8 cellular contexts compared by ENCODE assay signal in genomic region chr4:183503497-183504063, GRCh38. TPM values are rescaled to one million over a fixed set of nuclear protein-coding genes. Genes with fewer than 3 reads are reported as not detected.
DNase-seq lines count a peak whose midpoint lies in the region; ATAC-seq and TF ChIP-seq lines count a peak whose summit lies in the region.

No MANE protein-coding gene starts in this region.

- peak overlapping the region; percentile 43 for H3K27ac Mint-ChIP-seq in MCF 10A (ENCODE audit: low read depth, unreplicated experiment)
- peak overlapping the region; percentile 79 for H3K27ac Mint-ChIP-seq in mesothelial cell of epicardium

- POLR2A ChIA-PET in MCF 10A (lab: Yijun Ruan, JAX) (interaction anchor here (0.8 to 3.9 kb wide), 23 partner anchors 10 to 323 kb away, joined by 3 to 37 read pairs (median 5); partner anchors contain the start of genes CDKN2AIP, RWDD4 and TRAPPC11), HEK293T (lab: Yijun Ruan, JAX) (interaction anchor here (1.2 to 1.9 kb wide), 11 partner anchors 8 to 145 kb away, joined by 3 to 10 read pairs (median 5); no protein-coding TSS in a partner anchor)

- H3K4me1 Mint-ChIP-seq in MCF 10A (ENCODE audit: insufficient read depth, unreplicated experiment) (peaks cover 11% of the 10 kb centered on the region), mesothelial cell of epicardium (peaks cover 30% of the 10 kb centered on the region)

- DNase-seq in SIG-M5 treated with dmso at 0.1 percent for 504 hours (lab: John Stamatoyannopoulos, UW; ENCODE audit: unreplicated experiment) (peak; percentile 36), SIG-M5 (lab: John Stamatoyannopoulos, UW) (no peak), MCF 10A (ENCODE audit: unreplicated experiment) (peak; percentile 9), mesothelial cell of epicardium (ENCODE audit: low spot score in 2 of 2, unreplicated experiment in 2 of 2) (no peak), DMS153 treated with DMSO at 0.1 percent for 48 hours (lab: John Stamatoyannopoulos, UW; ENCODE audit: unreplicated experiment) (no peak), HEK293T (ENCODE audit: extremely low spot score) (no peak)

- intact Hi-C loops in MCF 10A (cut with micrococcal nuclease), result loop anchor here (1.0 to 5.0 kb wide), 5 partner anchors 31 to 156 kb away; partner anchors contain the start of genes CDKN2AIP, RWDD4 and TRAPPC11

- peak overlapping the region; percentile 58 for H3K4me2 ChIP-seq in KMS-11

- no peaks in the 10 kb centered on the region for H3K36me3 ChIP-seq in KMS-11 (ENCODE audit: insufficient read depth)

- H2AFZ ChIP-seq in KMS-11 (ENCODE audit: low read depth), result peak overlapping the region; percentile 55

- CTCF ChIA-PET in MCF 10A (lab: Yijun Ruan, JAX) (interaction anchor here (0.7 to 2.0 kb wide), 8 partner anchors 8 to 102 kb away, joined by 3 to 10 read pairs (median 4); no protein-coding TSS in a partner anchor), HEK293T (lab: Yijun Ruan, JAX) (no interaction called here)

- peak overlapping the region; percentile 70 for H3K9ac ChIP-seq in KMS-11

- peak overlapping the region; percentile 43 for H3K4me3 ChIP-seq in KMS-11 (IDR thresholded peaks at IDR 0.05; ENCODE audit: insufficient read depth, low read depth, low read length)

- no peaks in the 10 kb centered on the region for H3K9me3 Mint-ChIP-seq in MCF 10A (ENCODE audit: unreplicated experiment)
- H3K9me3 Mint-ChIP-seq in mesothelial cell of epicardium, result no peaks in the 10 kb centered on the region

- H3K36me3 Mint-ChIP-seq in MCF 10A (ENCODE audit: insufficient read depth, unreplicated experiment) (no peaks in the 10 kb centered on the region), mesothelial cell of epicardium (no peaks in the 10 kb centered on the region)

- H3K27me3 ChIP-seq in KMS-11 (ENCODE audit: insufficient read depth, low read depth), result no peaks in the 10 kb centered on the region

- peak; percentile 1 for ATAC-seq in GM21619 (IDR thresholded peaks at IDR 0.05; ENCODE audit: unreplicated experiment)

- TF ChIP-seq CTCF in KMS-11 (conservative IDR thresholded peaks at IDR 0.05; ENCODE audit: low read depth, low read length), result no peak
- no peak for TF ChIP-seq CTCF in MCF 10A (IDR thresholded peaks at IDR 0.05; ENCODE audit: unreplicated experiment)
- no peak for TF ChIP-seq CTCF in mesothelial cell of epicardium (IDR thresholded peaks at IDR 0.05; ENCODE audit: unreplicated experiment)

- peaks cover 34% of the 10 kb centered on the region for H3K79me2 ChIP-seq in KMS-11 (ENCODE audit: insufficient read depth, low read depth)

- TSS peak; percentile 34 for BruUV-seq in MCF 10A (replicated peaks; lab: Mats Ljungman, UMichigan)

- peaks cover 33% of the 10 kb centered on the region for H3K4me1 ChIP-seq in KMS-11 (ENCODE audit: low read depth, poor library complexity, severe bottlenecking)

- H3K27ac ChIP-seq in KMS-11, result peak overlapping the region; percentile 75

- H3K4me3 Mint-ChIP-seq in MCF 10A (ENCODE audit: unreplicated experiment), result peak overlapping the region; percentile 85
- peak overlapping the region; percentile 71 for H3K4me3 Mint-ChIP-seq in mesothelial cell of epicardium

- no peaks in the 10 kb centered on the region for H3K27me3 Mint-ChIP-seq in MCF 10A (ENCODE audit: insufficient read depth, unreplicated experiment)
- H3K27me3 Mint-ChIP-seq in mesothelial cell of epicardium (ENCODE audit: low read depth), result no peaks in the 10 kb centered on the region

- no peaks in the 10 kb centered on the region for H4K20me1 ChIP-seq in KMS-11 (ENCODE audit: insufficient read depth)

TF ChIP-seq in HEK293T, 16 proteins besides CTCF, POLR2A, EP300 and RAD21:
- TF ChIP-seq LEF1 (IDR thresholded peaks at IDR 0.05; ENCODE audit: borderline replicate concordance), result no peak
- no peak for TF ChIP-seq SP1 (IDR thresholded peaks at IDR 0.05)
- no peak for TF ChIP-seq BHLHE40 (IDR thresholded peaks at IDR 0.05; ENCODE audit: borderline replicate concordance)
- TF ChIP-seq FOXM1 (IDR thresholded peaks at IDR 0.05; ENCODE audit: borderline replicate concordance), result no peak
- no peak for TF ChIP-seq TARDBP (IDR thresholded peaks at IDR 0.05)
- no peak for TF ChIP-seq NFRKB (IDR thresholded peaks at IDR 0.05)
- no peak for TF ChIP-seq PKNOX1 (IDR thresholded peaks at IDR 0.05)
- no peak for TF ChIP-seq FOXK2 (IDR thresholded peaks at IDR 0.05)

RNA-seq across cellular contexts. Expression of gene ING2, which starts 1.3 kb away (rescaled TPM):
- total RNA-seq in MCF 10A (2022) (7.1 and 10.5 TPM in 2 replicates), mesothelial cell of epicardium (10.1 to 11.4 TPM (median 11.3 TPM) in 3 replicates)

RNA-seq across cellular contexts. Expression of gene CDKN2AIP, which starts 59.1 kb away (rescaled TPM):
- total RNA-seq in MCF 10A (2022) (12.0 and 13.4 TPM in 2 replicates), mesothelial cell of epicardium (41.8 to 42.8 TPM (median 42.3 TPM) in 3 replicates)

Comparison
In these comparisons a context has a peak if more than half of its experiments do, and no peak if none do; other contexts are left out.
1. DNase-seq: peak in SIG-M5 treated with dmso at 0.1 percent for 504 hours (single experiment) and MCF 10A (single experiment); none in SIG-M5 (single experiment), mesothelial cell of epicardium (0 of 2), DMS153 treated with DMSO at 0.1 percent for 48 hours (single experiment) and HEK293T (single experiment).